Comparison of ENCODE assay signal across 1 cellular context in genomic region chr11:854601-855342, GRCh38.
TF ChIP-seq lines count a peak whose summit lies in the region.

No MANE protein-coding gene starts in this region.

TF ChIP-seq in IMR-90, 13 proteins besides CTCF, POLR2A, EP300 and RAD21 (continued from another document):
- TF ChIP-seq CEBPB (IDR thresholded peaks at IDR 0.05; ENCODE audit: low read depth, low read length) (no peak), MXI1 (IDR thresholded peaks at IDR 0.05; ENCODE audit: borderline replicate concordance, low read depth, low read length) (no peak), ELK1 (IDR thresholded peaks at IDR 0.05; ENCODE audit: borderline replicate concordance, low read depth, low read length) (no peak), SMC3 (IDR thresholded peaks at IDR 0.05; ENCODE audit: low read depth, low read length) (no peak), USF2 (IDR thresholded peaks at IDR 0.05; ENCODE audit: low read depth, low read length) (no peak), RCOR1 (IDR thresholded peaks at IDR 0.05; ENCODE audit: insufficient replicate concordance, low read length) (no peak), RFX5 (IDR thresholded peaks at IDR 0.05; ENCODE audit: low read depth, low read length) (no peak), CHD1 (IDR thresholded peaks at IDR 0.05; ENCODE audit: low read depth, low read length) (no peak), FOS (IDR thresholded peaks at IDR 0.05; ENCODE audit: low read depth, low read length) (no peak), NFE2L2 (IDR thresholded peaks at IDR 0.05; ENCODE audit: low read depth, low read length) (no peak)
